ENCODE assay signal across 8 cellular contexts in genomic region chr2:61176755-61177726, GRCh38. TPM values are rescaled to one million over a fixed set of nuclear protein-coding genes. Genes with fewer than 3 reads are reported as not detected.
DNase-seq lines count a peak whose midpoint lies in the region; ATAC-seq and TF ChIP-seq lines count a peak whose summit lies in the region.

No MANE protein-coding gene starts in this region.

- peak overlapping the region; percentile 82 to 88 for H3K9ac ChIP-seq in liver (ENCODE audit: low read depth in 1 of 2, low read length in 2 of 2)

- WGBS in liver: under 1% methylated on average over 111 of the region's 111 CpGs

- peak overlapping the region; percentile 79 to 86 (median 79) for H3K4me3 ChIP-seq in liver (ENCODE audit: low read depth in 1 of 3, low read length in 3 of 3)

- no peaks in the 10 kb centered on the region for H3K9me3 Mint-ChIP-seq in CD4-positive, alpha-beta T cell
- no peaks in the 10 kb centered on the region for H3K9me3 Mint-ChIP-seq in dendritic cell treated with granulocyte-macrophage colony-stimulating factor and Interleukin-4, amounts not matched to agents 40 ng/mL and 50 ng/mL, for 4 days

- H3K27me3 ChIP-seq in CD4-positive, alpha-beta T cell (ENCODE audit: control insufficient read depth, insufficient read depth, low read length): no peaks in the 10 kb centered on the region
- H3K27me3 ChIP-seq in liver (ENCODE audit: control insufficient read depth in 4 of 4, insufficient read depth in 4 of 4, low read length in 3 of 4): no peaks in the 10 kb centered on the region

- H3K9me3 ChIP-seq in CD4-positive, alpha-beta T cell (ENCODE audit: control insufficient read depth, low read length): no peaks in the 10 kb centered on the region
- no peaks in the 10 kb centered on the region for H3K9me3 ChIP-seq in liver (ENCODE audit: control insufficient read depth in 4 of 4, low read length in 3 of 4)

- ATAC-seq in CD4-positive, alpha-beta T cell (ENCODE audit: poor library complexity): peak; percentile 84
- ATAC-seq in GM19397 (IDR thresholded peaks at IDR 0.05; ENCODE audit: unreplicated experiment) (peak; percentile 87), HG03558 (IDR thresholded peaks at IDR 0.05; ENCODE audit: extremely low read depth, unreplicated experiment) (peak; percentile 60)

- H3K36me3 ChIP-seq in liver (ENCODE audit: control insufficient read depth in 4 of 4, insufficient read depth in 3 of 4, low read depth in 1 of 4, low read length in 3 of 4): peaks cover 0 to 23% (median 10%) of the 10 kb centered on the region in 4 donors

- peaks cover 48% of the 10 kb centered on the region for H3K4me1 Mint-ChIP-seq in CD4-positive, alpha-beta T cell (ENCODE audit: low read depth)
- peaks cover 88% of the 10 kb centered on the region for H3K4me1 Mint-ChIP-seq in dendritic cell treated with granulocyte-macrophage colony-stimulating factor and Interleukin-4, amounts not matched to agents 40 ng/mL and 50 ng/mL, for 4 days (ENCODE audit: low read depth)

- intact Hi-C loops in CD4-positive, alpha-beta T cell (cut with DNase I, micrococcal nuclease): loop anchor here (2.0 to 10.0 kb wide), 9 partner anchors 32 to 588 kb away; partner anchors contain the start of genes PAPOLG (in 2 of the 2), SANBR (in 2 of the 2), REL (in 1 of the 2) and USP34 (in 1 of the 2)
- intact Hi-C loops in dendritic cell treated with granulocyte-macrophage colony-stimulating factor and Interleukin-4, amounts not matched to agents 40 ng/mL and 50 ng/mL, for 4 days (cut with micrococcal nuclease): loop anchor here (1.0 to 5.0 kb wide), 2 partner anchors 32 to 110 kb away; partner anchors contain the start of gene SANBR

- no peaks in the 10 kb centered on the region for H3K27me3 Mint-ChIP-seq in CD4-positive, alpha-beta T cell
- H3K27me3 Mint-ChIP-seq in dendritic cell treated with granulocyte-macrophage colony-stimulating factor and Interleukin-4, amounts not matched to agents 40 ng/mL and 50 ng/mL, for 4 days: peaks cover 8% of the 10 kb centered on the region

- TF ChIP-seq CTCF in CD4-positive, alpha-beta T cell (IDR thresholded peaks at IDR 0.05): no peak
- no peak for TF ChIP-seq CTCF in liver (IDR thresholded peaks at IDR 0.05; ENCODE audit: low read depth, low read length, missing input control)

- H3K27ac ChIP-seq in CD4-positive, alpha-beta T cell (ENCODE audit: low read depth, low read length): peak overlapping the region; percentile 91
- H3K27ac ChIP-seq in liver (ENCODE audit: low read depth in 1 of 2, low read length in 2 of 2): peak overlapping the region; percentile 94 to 98

- CTCF ChIA-PET in CD4-positive, alpha-beta T cell (lab: Charles Lee): interaction anchor here (1.2 to 1.7 kb wide), 2 partner anchors 31 to 32 kb away, joined by 3 to 4 read pairs; no protein-coding TSS in a partner anchor

- POLR2A ChIA-PET in CD4-positive, alpha-beta T cell (lab: Charles Lee): interaction anchor here (0.5 to 5.2 kb wide), 20 partner anchors 9 to 362 kb away, joined by 3 to 69 read pairs (median 6); partner anchors contain the start of genes C2orf74, PEX13, PUS10 and REL

- TF ChIP-seq RAD21 in liver (IDR thresholded peaks at IDR 0.05): peak in 1 of 2 donors; percentile 41

- peak; percentile 86 to 95 (median 92) for DNase-seq in CD4-positive, alpha-beta T cell
- DNase-seq in NCI-H748 (lab: John Stamatoyannopoulos, UW; ENCODE audit: unreplicated experiment): peak; percentile 88
- peak; percentile 88 to 89 for DNase-seq in activated CD4-positive, alpha-beta T cell treated with anti-CD3 and anti-CD28 coated beads, Interleukin-2, amount 50 U/mL, for 24 hours (ENCODE audit: low read depth in 1 of 2, low spot score in 1 of 2)
- DNase-seq in stimulated activated CD4-positive, alpha-beta T cell treated with anti-CD3 and anti-CD28 coated beads, Interleukin-4, amount 100 ng/mL, for 1 hour: peak; percentile 96

- peak overlapping the region; percentile 86 for H3K27ac Mint-ChIP-seq in CD4-positive, alpha-beta T cell
- peak overlapping the region; percentile 93 for H3K27ac Mint-ChIP-seq in dendritic cell treated with granulocyte-macrophage colony-stimulating factor and Interleukin-4, amounts not matched to agents 40 ng/mL and 50 ng/mL, for 4 days

- H3K4me1 ChIP-seq in liver (ENCODE audit: control insufficient read depth in 4 of 4, insufficient read depth in 4 of 4, low read length in 3 of 4): peaks cover 3 to 39% (median 21%) of the 10 kb centered on the region in 4 donors

- peak overlapping the region; percentile 90 for H3K4me3 Mint-ChIP-seq in CD4-positive, alpha-beta T cell
- H3K4me3 Mint-ChIP-seq in dendritic cell treated with granulocyte-macrophage colony-stimulating factor and Interleukin-4, amounts not matched to agents 40 ng/mL and 50 ng/mL, for 4 days: peak overlapping the region; percentile 91

- peaks cover 45% of the 10 kb centered on the region for H3K36me3 Mint-ChIP-seq in CD4-positive, alpha-beta T cell (ENCODE audit: low read depth)
- H3K36me3 Mint-ChIP-seq in dendritic cell treated with granulocyte-macrophage colony-stimulating factor and Interleukin-4, amounts not matched to agents 40 ng/mL and 50 ng/mL, for 4 days (ENCODE audit: low read depth): peaks cover 42% of the 10 kb centered on the region

TF ChIP-seq in liver, 16 proteins besides CTCF, POLR2A, EP300 and RAD21:
- TF ChIP-seq HNF4G (IDR thresholded peaks at IDR 0.05) (no peak), FOXA1 (IDR thresholded peaks at IDR 0.05) (no peak), TAF1 (conservative IDR thresholded peaks at IDR 0.05) (peak; percentile 71), RXRA (IDR thresholded peaks at IDR 0.05) (peak; percentile 70 to 89), ZBTB33 (IDR thresholded peaks at IDR 0.05) (peak; percentile 95), REST (IDR thresholded peaks at IDR 0.05) (peak; percentile 84), NR2F2 (IDR thresholded peaks at IDR 0.05) (peak; percentile 15), MAX (IDR thresholded peaks at IDR 0.05) (peak; percentile 38), YY1 (IDR thresholded peaks at IDR 0.05) (peak; percentile 74), SP1 (IDR thresholded peaks at IDR 0.05) (peak; percentile 69), HNF4A (conservative IDR thresholded peaks at IDR 0.05) (peak in 1 of 2 donors; percentile 42), GABPA (IDR thresholded peaks at IDR 0.05 in 1 of 2, conservative IDR thresholded peaks at IDR 0.05 in 1 of 2) (no peak), ATF3 (IDR thresholded peaks at IDR 0.05) (no peak)

RNA-seq across cellular contexts. Expression of gene C2orf74, which starts 15.1 kb away (rescaled TPM):
- total RNA-seq in CD4-positive, alpha-beta T cell: 1 to 10 TPM; 1.7 to 2.0 TPM
- total RNA-seq in liver: 1 to 10 TPM; 3.5 to 3.6 TPM
- 10 to 100 TPM in 1 of 2 donors, 1 to 10 TPM in 1; 7.6 to 23.3 TPM for polyA plus RNA-seq in liver

Comparison
In these comparisons a context has a peak if more than half of its experiments do, and no peak if none do; other contexts are left out.
1. Peak in every context shown above with its lines: DNase-seq, ATAC-seq, H3K4me3 ChIP-seq and H3K27ac ChIP-seq.